Comparison of ENCODE assay signal across 14 cellular contexts in the genomic region with DNA sequence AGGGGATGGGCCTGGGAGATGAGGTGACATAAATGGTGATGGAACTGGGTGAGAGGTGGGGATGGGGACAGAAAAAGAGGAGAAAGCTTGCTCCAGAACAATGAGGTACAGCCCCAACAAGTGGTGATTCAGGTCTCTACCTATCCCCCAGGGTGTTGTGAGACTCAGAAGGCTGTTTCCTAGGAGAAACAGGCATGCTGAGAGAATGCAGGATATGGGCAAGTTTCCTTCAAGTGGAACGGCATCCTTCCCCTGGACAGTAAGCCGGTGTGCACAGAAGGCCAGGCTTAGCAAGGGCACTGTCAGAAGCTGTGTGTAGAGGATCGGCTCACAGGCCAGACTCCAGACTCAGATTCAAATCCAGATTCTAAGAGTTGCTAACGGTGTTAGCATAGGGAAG. TPM values are rescaled to one million over a fixed set of nuclear protein-coding genes. Genes with fewer than 3 reads are reported as not detected.
DNase-seq lines count a peak whose midpoint lies in the region; ATAC-seq, FAIRE-seq and TF ChIP-seq lines count a peak whose summit lies in the region.
"Had no signal": no experiment of that assay in that cellular context is flagged by ENCODE, and none has a peak within 500 bp of the region (broad histone marks: within the 10 kb centered on the region; RNA-seq: fewer than 3 reads in every experiment).

No MANE protein-coding gene starts in this region.

- H3K79me2 ChIP-seq in ACC112 (ENCODE audit: control insufficient read depth, insufficient read depth, low read length, unreplicated experiment), result no peaks in the 10 kb centered on the region

- H3K4me1 ChIP-seq in ACC112 (ENCODE audit: control insufficient read depth, insufficient read depth, low read length, unreplicated experiment) (peaks cover 42% of the 10 kb centered on the region), left lung (peaks cover 0 to 14% of the 10 kb centered on the region in 2 donors)

- POLR2A ChIA-PET in MCF 10A (lab: Yijun Ruan, JAX), result interaction anchor here (0.6 to 2.7 kb wide), 12 partner anchors 10 to 258 kb away, joined by 3 to 16 read pairs (median 4); a partner anchor contains a TSS

- peak overlapping the region; percentile 12; the same call in 1 of the 2 replicates for H3K4me3 ChIP-seq in ACC112 (ENCODE audit: low read depth, low read length)
- no peak overlapping the region for H3K4me3 ChIP-seq in kidney epithelial cell (ENCODE audit: low read depth, low read length)
- no peak overlapping the region for H3K4me3 ChIP-seq in left lung
- H3K4me3 ChIP-seq: Peyer's patch, upper lobe of right lung had no signal

- H3K27me3 Mint-ChIP-seq in MCF 10A (ENCODE audit: insufficient read depth, unreplicated experiment), result no peaks in the 10 kb centered on the region

- ATAC-seq in left lung (no peak), HG03039 (IDR thresholded peaks at IDR 0.05; ENCODE audit: unreplicated experiment) (no peak)
- ATAC-seq: upper lobe of right lung had no signal

- H3K36me3 ChIP-seq in ACC112 (ENCODE audit: insufficient read depth, low read length) (peaks cover 11% of the 10 kb centered on the region), kidney epithelial cell (ENCODE audit: control insufficient read depth, insufficient read depth, low read length) (peaks cover 2% of the 10 kb centered on the region), left lung (peaks cover 0 to 66% of the 10 kb centered on the region in 2 donors)
- H3K36me3 ChIP-seq: Peyer's patch had no signal

- H3K4me1 Mint-ChIP-seq in MCF 10A (ENCODE audit: insufficient read depth, unreplicated experiment), result peaks cover 41% of the 10 kb centered on the region

- peak overlapping the region; percentile 97 for H3K27ac Mint-ChIP-seq in MCF 10A (ENCODE audit: low read depth, unreplicated experiment)

- H3K27me3 ChIP-seq in ACC112 (ENCODE audit: insufficient read depth, low read length) (no peaks in the 10 kb centered on the region), kidney epithelial cell (ENCODE audit: control insufficient read depth, insufficient read depth, low read length) (no peaks in the 10 kb centered on the region), left lung (no peaks in the 10 kb centered on the region)
- H3K27me3 ChIP-seq: Peyer's patch, upper lobe of right lung had no signal

- no peaks in the 10 kb centered on the region for H3K9me3 ChIP-seq in left lung
- H3K9me3 ChIP-seq: Peyer's patch, upper lobe of right lung had no signal

- CTCF ChIA-PET in MCF 10A (lab: Yijun Ruan, JAX), result interaction anchor here (0.6 to 5.9 kb wide), 6 partner anchors 8 to 259 kb away, joined by 3 to 26 read pairs (median 6); no protein-coding TSS in a partner anchor

- H3K4me3 Mint-ChIP-seq in MCF 10A (ENCODE audit: unreplicated experiment), result peak overlapping the region; percentile 55

- no peak for DNase-seq in HTR-8/SVneo (ENCODE audit: insufficient read length, low spot score)
- peak; percentile 54 for DNase-seq in MCF 10A (ENCODE audit: unreplicated experiment)
- peak; percentile 74 for DNase-seq in kidney epithelial cell (ENCODE audit: low read depth)
- no peak for DNase-seq in left lung
- no peak for DNase-seq in NCI-H1092 (lab: John Stamatoyannopoulos, UW)
- no peak for DNase-seq in stimulated activated CD4-positive, alpha-beta T cell treated with anti-CD3 and anti-CD28 coated beads, Interleukin-1b, Interleukin-23, amount 100 ng/mL, for 48 hours
- DNase-seq: DMS53; effector CD8-positive, alpha-beta T cell; NCI-H345; Peyer's patch; upper lobe of right lung had no signal

- peak overlapping the region; percentile 93 for H3K27ac ChIP-seq in ACC112 (ENCODE audit: low read depth, low read length)
- H3K27ac ChIP-seq in left lung, result no peak overlapping the region
- H3K27ac ChIP-seq: Peyer's patch, upper lobe of right lung had no signal

- H2AFZ ChIP-seq in ACC112 (ENCODE audit: low read length, unreplicated experiment), result no peak overlapping the region

- no peaks in the 10 kb centered on the region for H3K36me3 Mint-ChIP-seq in MCF 10A (ENCODE audit: insufficient read depth, unreplicated experiment)

- TF ChIP-seq CTCF in MCF 10A (IDR thresholded peaks at IDR 0.05; ENCODE audit: unreplicated experiment) (no peak), kidney epithelial cell (IDR thresholded peaks at IDR 0.05; ENCODE audit: insufficient read depth, low read length, poor library complexity, severe bottlenecking) (no peak), left lung (IDR thresholded peaks at IDR 0.05) (no peak)

- no peaks in the 10 kb centered on the region for H3K9me3 Mint-ChIP-seq in MCF 10A (ENCODE audit: unreplicated experiment)

- TSS peak; percentile 80 for BruUV-seq in MCF 10A (replicated peaks; lab: Mats Ljungman, UMichigan)

- peak; percentile 36 for FAIRE-seq in HTR-8/SVneo (lab: Jason Lieb, UNC)
- FAIRE-seq: GM18507 had no signal

- intact Hi-C loops in MCF 10A (cut with micrococcal nuclease) (loop anchor here (5.0 kb wide), 2 partner anchors 222 to 258 kb away; a partner anchor contains a TSS), left lung (cut with DNase I) (no loop called here)

RNA-seq across cellular contexts. Expression of a gene that starts 34.1 kb away (rescaled TPM):
- total RNA-seq in MCF 10A (2022) (not detected in 2 replicates), kidney epithelial cell (0.55 TPM in 1 of 2 replicates, not detected in the other), left lung (1 to 10 TPM; 2.5 to 3.4 TPM)

Comparison
In these comparisons a context has a peak if more than half of its experiments do, and no peak if none do; other contexts are left out.
1. DNase-seq: peak in MCF 10A (single experiment) and kidney epithelial cell (single experiment); none in HTR-8/SVneo (single experiment), left lung (0 of 2), NCI-H1092 (single experiment) and stimulated activated CD4-positive, alpha-beta T cell treated with anti-CD3 and anti-CD28 coated beads, Interleukin-1b, Interleukin-23, amount 100 ng/mL, for 48 hours (single experiment).